In the genomic region with DNA sequence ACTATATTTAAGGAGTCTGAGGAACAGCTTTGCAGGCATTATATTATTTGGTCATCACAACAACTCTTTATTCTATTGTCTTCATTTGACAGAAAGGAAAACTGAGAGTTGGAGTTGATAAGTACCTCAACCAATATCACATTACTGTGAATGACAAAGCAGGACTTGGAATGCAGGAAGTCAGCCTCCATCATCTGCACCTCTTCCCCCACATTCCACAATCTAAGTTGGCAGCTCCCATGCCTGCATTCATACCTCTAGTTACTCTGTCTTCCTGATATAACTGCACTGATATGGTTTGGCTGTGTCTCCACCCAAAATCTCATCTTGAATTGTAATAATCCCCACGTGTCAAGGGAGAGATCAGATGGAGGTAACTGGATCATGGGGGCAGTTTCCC, we compare ENCODE assay signal across 17 cellular contexts.
DNase-seq lines count a peak whose midpoint lies in the region; ATAC-seq and FAIRE-seq lines count a peak whose summit lies in the region.
"Had no signal": no experiment of that assay in that cellular context is flagged by ENCODE, and none has a peak within 500 bp of the region (broad histone marks: within the 10 kb centered on the region; RNA-seq: fewer than 3 reads in every experiment).

No MANE protein-coding gene starts in this region.

- no peak for FAIRE-seq in GM19239 (lab: Jason Lieb, UNC)
- FAIRE-seq: GM12878 had no signal

- DNase-seq in HT1080 (ENCODE audit: low read depth) (peak; percentile 40), astrocyte of the hippocampus (ENCODE audit: low read depth, low spot score) (peak; percentile 5), iris pigment epithelial cell (ENCODE audit: low read depth) (peak; percentile 1), GM19239 (ENCODE audit: insufficient read length, low spot score) (no peak), left lobe of liver (ENCODE audit: low spot score) (no peak), cortex of kidney (lab: John Stamatoyannopoulos, UW) (no peak)
- DNase-seq: DND-41, Kasumi-1, MG63, NCI-H1048, NCI-H1436 treated with DMSO at 0.1 percent for 48 hours, NCI-H2029, NCI-H526, SIG-M5 had no signal

- ATAC-seq in HG03039 (IDR thresholded peaks at IDR 0.05; ENCODE audit: unreplicated experiment) (no peak), left lobe of liver (no peak)
- ATAC-seq: GM12878, SK-N-SH treated with all-trans-retinoic acid at 6 μM for 48 hours had no signal

Comparison
In these comparisons a context has a peak if more than half of its experiments do, and no peak if none do; other contexts are left out.
1. DNase-seq: peak in HT1080 (single experiment), astrocyte of the hippocampus (single experiment) and iris pigment epithelial cell (single experiment); none in GM19239 (single experiment), left lobe of liver (single experiment) and cortex of kidney (single experiment).